ENCODE assay signal across 8 cellular contexts in the genomic region with DNA sequence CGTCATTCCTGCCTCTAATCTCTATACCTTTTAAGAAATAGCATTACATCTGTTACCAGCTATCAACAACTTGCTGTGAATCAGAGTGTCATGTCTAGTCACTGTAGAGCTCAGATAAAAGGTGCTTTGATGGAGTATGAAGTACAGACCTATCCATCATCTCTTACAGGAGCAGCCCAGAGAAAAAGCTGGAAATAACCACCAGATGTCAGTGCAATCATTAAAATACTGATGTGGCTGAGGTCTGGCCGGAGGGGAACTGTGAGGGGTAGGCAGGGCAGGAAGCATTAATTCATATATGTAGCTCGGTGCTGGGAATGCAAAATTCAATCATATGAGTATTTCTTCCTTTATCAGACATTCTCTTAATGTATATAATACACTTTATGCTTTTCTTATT.
DNase-seq lines count a peak whose midpoint lies in the region; ATAC-seq, FAIRE-seq and TF ChIP-seq lines count a peak whose summit lies in the region.

No MANE protein-coding gene starts in this region.

- no peak overlapping the region for H3K4me2 ChIP-seq in A549

- no peaks in the 10 kb centered on the region for H3K9me3 ChIP-seq in A549

- DNase-seq in A549 (ENCODE audit: low read depth in 1 of 2, low spot score in 1 of 2) (peak; percentile 4 to 5), GM13977 (ENCODE audit: low spot score) (no peak), SK-MEL-5 (ENCODE audit: low read depth, low spot score) (peak; percentile 48), inferior parietal cortex (ENCODE audit: extremely low spot score) (peak; percentile 12), GM12892 (ENCODE audit: insufficient read length) (no peak)
- DNase-seq in effector CD4-positive, alpha-beta T cell, result no peak
- DNase-seq in stimulated activated naive CD4-positive, alpha-beta T cell (lab: John Stamatoyannopoulos, UW), result no peak

- TF ChIP-seq CTCF in A549 (IDR thresholded peaks at IDR 0.05), result peak; percentile 44; the same call in 2 of the 3 replicates
- peak; percentile 44 for TF ChIP-seq CTCF in GM13977 (IDR thresholded peaks at IDR 0.05; ENCODE audit: extremely low read depth, insufficient read depth, missing control alignments)

- TF ChIP-seq POLR2A in A549 (IDR thresholded peaks at IDR 0.05; ENCODE audit: low read length) (no peak), GM12892 (IDR thresholded peaks at IDR 0.05; ENCODE audit: low read depth, low read length) (no peak)

- TF ChIP-seq EP300 in A549 (IDR thresholded peaks at IDR 0.05), result no peak

- in situ Hi-C loops in GM13977 (cut with MboI; ENCODE audit: low pct_unique_long_range_greater_than_20kb, low sequenced_read_pairs, unreplicated experiment), result loop anchor here (25.0 kb wide), 1 partner anchor 487 kb away; no protein-coding TSS in a partner anchor
- in situ Hi-C loops in SK-MEL-5 (cut with HindIII; ENCODE audit: low pct_unique_long_range_greater_than_20kb, low sequenced_read_pairs), result no loop called here

- peak; percentile 58 to 61 for TF ChIP-seq RAD21 in A549 (conservative IDR thresholded peaks at IDR 0.05 in 1 of 2, IDR thresholded peaks at IDR 0.05 in 1 of 2)

- POLR2A ChIA-PET in A549 (lab: Yijun Ruan, JAX), result no interaction called here

- FAIRE-seq in A549 (lab: Jason Lieb, UNC) (peak; percentile 81), GM12892 (lab: Jason Lieb, UNC) (no peak)

- CTCF ChIA-PET in A549 (lab: Yijun Ruan, JAX), result interaction anchor here (0.5 to 3.8 kb wide), 13 partner anchors 10 to 482 kb away, joined by 3 to 45 read pairs (median 4); no protein-coding TSS in a partner anchor

- no peak overlapping the region for H3K4me3 ChIP-seq in A549

- H3K27ac ChIP-seq in A549, result no peak overlapping the region

- WGBS in A549 (ENCODE audit: missing lambda C conversion rate), result 55% methylated on average over 3 of the region's 3 CpGs

- peak; percentile 73 to 83; a peak in 5 of 6 replicates for ATAC-seq in A549
- no peak for ATAC-seq in GM18519 (IDR thresholded peaks at IDR 0.05; ENCODE audit: low FRiP score, unreplicated experiment)

- H3K4me1 ChIP-seq in A549, result no peaks in the 10 kb centered on the region

TF ChIP-seq in A549, 52 proteins besides CTCF, POLR2A, EP300 and RAD21:
- TF ChIP-seq MYC (IDR thresholded peaks at IDR 0.05; ENCODE audit: borderline replicate concordance, low read length), result no peak
- no peak for TF ChIP-seq CEBPB (IDR thresholded peaks at IDR 0.05)
- TF ChIP-seq CHD4 (IDR thresholded peaks at IDR 0.05; ENCODE audit: borderline replicate concordance), result no peak
- peak; percentile 45; the same call in 2 of the 3 replicates for TF ChIP-seq SMC3 (IDR thresholded peaks at IDR 0.05)
- no peak for TF ChIP-seq FOXS1 (CRISPR knock-in tag; IDR thresholded peaks at IDR 0.05)

Comparison
In these comparisons a context has a peak if more than half of its experiments do, and no peak if none do; other contexts are left out.
1. DNase-seq: peak in A549 (2 of 2), SK-MEL-5 (single experiment) and inferior parietal cortex (single experiment); none in GM13977 (single experiment), GM12892 (single experiment), effector CD4-positive, alpha-beta T cell (single experiment) and stimulated activated naive CD4-positive, alpha-beta T cell (0 of 6).